In the genomic region with DNA sequence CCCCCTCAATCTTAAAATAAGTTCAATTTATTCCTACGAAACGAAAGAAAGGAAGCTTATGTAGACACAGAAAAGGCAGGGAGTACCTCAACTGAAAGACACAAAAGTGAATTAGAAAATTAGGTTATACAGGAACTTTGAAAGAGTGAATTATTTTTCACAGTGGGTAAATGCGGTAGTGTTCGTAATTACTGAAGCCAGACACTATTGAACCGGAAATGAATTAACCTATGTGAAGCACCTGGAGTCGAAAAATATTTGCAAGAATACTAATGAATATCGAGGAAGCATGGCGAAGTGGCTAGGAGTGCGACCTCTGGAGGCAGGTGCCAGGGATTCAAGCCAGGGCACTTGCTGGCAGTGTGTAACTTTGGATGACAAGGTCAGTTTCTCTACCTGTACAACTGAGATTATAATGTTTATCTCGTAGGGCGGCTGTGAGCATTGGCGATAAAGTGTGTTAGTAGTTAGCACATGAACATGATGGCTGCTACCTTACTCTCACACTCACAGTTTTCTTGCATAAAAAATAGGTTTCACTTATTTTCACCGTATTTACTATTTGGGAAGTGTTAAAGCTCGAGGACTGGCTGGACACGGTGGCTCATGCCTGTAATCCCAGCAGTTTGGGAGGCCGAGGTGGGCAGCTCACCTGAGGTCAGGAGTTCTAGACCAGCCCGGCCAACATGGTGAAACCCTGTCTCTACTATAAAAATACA, we compare ENCODE assay signal across 8 cellular contexts. TPM values are rescaled to one million over a fixed set of nuclear protein-coding genes. Genes with fewer than 3 reads are reported as not detected.
A peak's percentile ranks its signal among the peaks of the same experiment; 100 is the strongest.
DNase-seq lines count a peak whose midpoint lies in the region; ATAC-seq and TF ChIP-seq lines count a peak whose summit lies in the region.

No MANE protein-coding gene starts in this region.

- 18 to 21% (median 19%) methylated on average over 17 of the region's 17 CpGs for WGBS in heart left ventricle, 4 donors

- peaks cover 15% of the 10 kb centered on the region; the same call in 2 of the 3 replicates for H3K36me3 Mint-ChIP-seq in GM23338 (ENCODE audit: low read depth)
- peaks cover 4% of the 10 kb centered on the region for H3K36me3 Mint-ChIP-seq in activated naive CD8-positive, alpha-beta T cell treated with anti-CD3 and anti-CD28 coated beads, Interleukin-2, amount 10 ng/mL, durations not matched to agents 7 days and 5 days

- peak overlapping the region; percentile 80 for H3K4me2 ChIP-seq in GM23338
- no peak overlapping the region for H3K4me2 ChIP-seq in Karpas-422 (ENCODE audit: low read depth, low read length, poor library complexity, severe bottlenecking)
- peak overlapping the region; percentile 95 for H3K4me2 ChIP-seq in parathyroid adenoma (ENCODE audit: low read length)

- H3K4me3 Mint-ChIP-seq in GM23338, result peak overlapping the region; percentile 86
- H3K4me3 Mint-ChIP-seq in activated naive CD8-positive, alpha-beta T cell treated with anti-CD3 and anti-CD28 coated beads, Interleukin-2, amount 10 ng/mL, durations not matched to agents 7 days and 5 days, result no peak overlapping the region

- H3K4me3 ChIP-seq in GM23338, result peak overlapping the region; percentile 62
- H3K4me3 ChIP-seq in Karpas-422 (ENCODE audit: low read length), result no peak overlapping the region; the same call in 1 of the 2 replicates
- H3K4me3 ChIP-seq in SK-N-MC, result peak overlapping the region; percentile 96
- H3K4me3 ChIP-seq in heart left ventricle, result peak overlapping the region in 11 of 12 donors; percentile 36 to 92 (median 72)
- H3K4me3 ChIP-seq in parathyroid adenoma (ENCODE audit: low read depth, low read length), result no peak overlapping the region

- DNase-seq in GM03348 (ENCODE audit: low spot score) (peak; percentile 68), GM23338 (ENCODE audit: low spot score) (peak; percentile 84), Karpas-422 (peak; percentile 89), SK-N-MC (ENCODE audit: low read depth, low spot score) (no peak), heart left ventricle (peak; percentile 64 to 77 (median 73)), NK-92 (lab: John Stamatoyannopoulos, UW; ENCODE audit: unreplicated experiment) (no peak)
- peak; percentile 65 for DNase-seq in activated naive CD8-positive, alpha-beta T cell treated with anti-CD3 and anti-CD28 coated beads, Interleukin-2, amount 10 ng/mL, durations not matched to agents 7 days and 5 days

- H3K27ac ChIP-seq in GM23338 (ENCODE audit: low read depth), result no peak overlapping the region; the same call in 1 of the 2 replicates
- no peak overlapping the region for H3K27ac ChIP-seq in Karpas-422 (ENCODE audit: low read length)
- no peak overlapping the region for H3K27ac ChIP-seq in SK-N-MC
- peak overlapping the region in 8 of 12 donors; percentile 47 to 87 (median 72) for H3K27ac ChIP-seq in heart left ventricle
- H3K27ac ChIP-seq in parathyroid adenoma, result no peak overlapping the region

- H4K20me1 ChIP-seq in GM23338 (replicated peaks; ENCODE audit: insufficient read depth), result no peaks in the 10 kb centered on the region
- H4K20me1 ChIP-seq in Karpas-422 (ENCODE audit: insufficient read depth, low read depth, low read length), result no peaks in the 10 kb centered on the region

- TF ChIP-seq CTCF in GM23338 (conservative IDR thresholded peaks at IDR 0.05; ENCODE audit: low read depth in 2 of 2) (peak; percentile 84 to 91), heart left ventricle (IDR thresholded peaks at IDR 0.05) (peak; percentile 50 to 86 (median 73)), parathyroid adenoma (IDR thresholded peaks at IDR 0.05) (peak; percentile 84)

- no peaks in the 10 kb centered on the region for H3K9me3 Mint-ChIP-seq in GM23338
- peaks cover 2% of the 10 kb centered on the region for H3K9me3 Mint-ChIP-seq in activated naive CD8-positive, alpha-beta T cell treated with anti-CD3 and anti-CD28 coated beads, Interleukin-2, amount 10 ng/mL, durations not matched to agents 7 days and 5 days

- H3K79me2 ChIP-seq in GM23338 (replicated peaks; ENCODE audit: insufficient read depth) (peaks cover 13% of the 10 kb centered on the region; the same call in 1 of the 2 replicates), Karpas-422 (ENCODE audit: low read length) (no peaks in the 10 kb centered on the region), parathyroid adenoma (no peaks in the 10 kb centered on the region)

- 0 out of 2 replicates have a peak, but pooled peaks cover 9% of the 10 kb centered on the region for H3K36me3 ChIP-seq in GM23338 (ENCODE audit: insufficient read depth)
- no peaks in the 10 kb centered on the region for H3K36me3 ChIP-seq in Karpas-422 (ENCODE audit: insufficient read depth, low read length)
- no peaks in the 10 kb centered on the region for H3K36me3 ChIP-seq in SK-N-MC (ENCODE audit: insufficient read depth, low read length)
- H3K36me3 ChIP-seq in heart left ventricle, result peaks cover 0 to 7% (median 0%) of the 10 kb centered on the region in 9 donors
- no peaks in the 10 kb centered on the region for H3K36me3 ChIP-seq in parathyroid adenoma (ENCODE audit: control insufficient read depth, insufficient read depth, low read length)

- H2AFZ ChIP-seq in GM23338 (peak overlapping the region; percentile 34; the same call in 1 of the 2 replicates), Karpas-422 (ENCODE audit: low read length) (peak overlapping the region; percentile 91), parathyroid adenoma (no peak overlapping the region)

- H3K9me2 ChIP-seq in GM23338 (ENCODE audit: insufficient read depth) (no peaks in the 10 kb centered on the region), Karpas-422 (replicated peaks; ENCODE audit: insufficient read depth, low read length) (no peaks in the 10 kb centered on the region)

- no peak overlapping the region for H3K27ac Mint-ChIP-seq in GM23338
- no peak overlapping the region for H3K27ac Mint-ChIP-seq in activated naive CD8-positive, alpha-beta T cell treated with anti-CD3 and anti-CD28 coated beads, Interleukin-2, amount 10 ng/mL, durations not matched to agents 7 days and 5 days

- H3K4me1 ChIP-seq in GM23338 (ENCODE audit: insufficient read depth), result peaks cover 5% of the 10 kb centered on the region; the same call in 1 of the 2 replicates
- H3K4me1 ChIP-seq in Karpas-422 (ENCODE audit: low read length), result peaks cover 5% of the 10 kb centered on the region
- peaks cover 0 to 9% (median 1%) of the 10 kb centered on the region in 12 donors for H3K4me1 ChIP-seq in heart left ventricle
- no peaks in the 10 kb centered on the region for H3K4me1 ChIP-seq in parathyroid adenoma

- POLR2A ChIA-PET in activated naive CD8-positive, alpha-beta T cell treated with anti-CD3 and anti-CD28 coated beads, Interleukin-2, amount 10 ng/mL, durations not matched to agents 7 days and 5 days (lab: Charles Lee), result interaction anchor here (0.6 to 5.8 kb wide), 8 partner anchors 9 to 1375 kb away, joined by 3 to 112 read pairs (median 4); a partner anchor contains a TSS

- no peaks in the 10 kb centered on the region for H3F3A ChIP-seq in GM23338 (replicated peaks; ENCODE audit: low read depth)

- H3K27me3 ChIP-seq in GM23338 (ENCODE audit: insufficient read depth) (no peaks in the 10 kb centered on the region), Karpas-422 (ENCODE audit: low read length) (0 out of 2 replicates have a peak, but pooled peaks cover 2% of the 10 kb centered on the region), heart left ventricle (no peaks in the 10 kb centered on the region), parathyroid adenoma (ENCODE audit: control insufficient read depth, insufficient read depth, low read length) (no peaks in the 10 kb centered on the region)

- H3K27me3 Mint-ChIP-seq in GM23338 (ENCODE audit: insufficient read depth, low read depth, poor library complexity), result peaks cover 3% of the 10 kb centered on the region
- H3K27me3 Mint-ChIP-seq in activated naive CD8-positive, alpha-beta T cell treated with anti-CD3 and anti-CD28 coated beads, Interleukin-2, amount 10 ng/mL, durations not matched to agents 7 days and 5 days, result no peaks in the 10 kb centered on the region

- peaks cover 2% of the 10 kb centered on the region; the same call in 2 of the 3 replicates for H3K4me1 Mint-ChIP-seq in GM23338
- peaks cover 7% of the 10 kb centered on the region for H3K4me1 Mint-ChIP-seq in activated naive CD8-positive, alpha-beta T cell treated with anti-CD3 and anti-CD28 coated beads, Interleukin-2, amount 10 ng/mL, durations not matched to agents 7 days and 5 days

- H3K9ac ChIP-seq in Karpas-422 (ENCODE audit: low read length) (peak overlapping the region; percentile 66), SK-N-MC (ENCODE audit: insufficient read length) (peak overlapping the region; percentile 82), parathyroid adenoma (no peak overlapping the region)

- TF ChIP-seq POLR2A in heart left ventricle (IDR thresholded peaks at IDR 0.05), result no peak

- ATAC-seq in GM23338 (peak; percentile 93), heart left ventricle (peak; percentile 79 to 94 (median 88))
- ATAC-seq in activated naive CD8-positive, alpha-beta T cell treated with anti-CD3 and anti-CD28 coated beads, Interleukin-2, amount 10 ng/mL, durations not matched to agents 7 days and 5 days (ENCODE audit: low read depth), result peak; percentile 82

- intact Hi-C loops in heart left ventricle (cut with DNase I), result loop anchor here in 7 of 10 donors (1.0 to 10.0 kb wide), 4 partner anchors 124 to 264 kb away; a partner anchor contains a TSS

- H3K9me3 ChIP-seq in Karpas-422 (ENCODE audit: low read length) (no peaks in the 10 kb centered on the region), SK-N-MC (ENCODE audit: low read depth, low read length) (no peaks in the 10 kb centered on the region), heart left ventricle (peaks cover 0 to 13% (median 0%) of the 10 kb centered on the region in 12 donors), parathyroid adenoma (ENCODE audit: control insufficient read depth, low read length) (no peaks in the 10 kb centered on the region)

RNA-seq across cellular contexts. Expression of a gene that starts 0.5 kb away (rescaled TPM):
- total RNA-seq in GM23338 (2014; rRNA removed; shearing (Covaris generic)), result 37.4 and 38.8 TPM in 2 replicates
- polyA plus RNA-seq in GM23338 (2016; fragmentation: Nextera tagmentation; extraction: Ambion mirVana), result 22.0 and 26.4 TPM in 2 replicates
- 0.60 and 0.72 TPM in 2 replicates for total RNA-seq in Karpas-422 (2014; rRNA removed; shearing (Covaris generic); ENCODE audit: low replicate concordance)
- 1 to 10 TPM; 8.3 to 8.8 TPM for total RNA-seq in activated naive CD8-positive, alpha-beta T cell treated with anti-CD3 and anti-CD28 coated beads, Interleukin-2, amount 10 ng/mL, durations not matched to agents 7 days and 5 days
- total RNA-seq in heart left ventricle, result 1 to 10 TPM; 1.1 to 7.4 (median 2.8) TPM
- polyA plus RNA-seq in heart left ventricle, result 1 to 10 TPM; 2.5 to 3.1 TPM

RNA-seq across cellular contexts. Expression of a gene that starts 15.4 kb away (rescaled TPM):
- 1,103 and 1,363 TPM in 2 replicates for total RNA-seq in GM23338 (2014; rRNA removed; shearing (Covaris generic))
- 1,209 and 1,220 TPM in 2 replicates for polyA plus RNA-seq in GM23338 (2016; fragmentation: Nextera tagmentation; extraction: Ambion mirVana)
- 1,944 and 3,479 TPM in 2 replicates for total RNA-seq in Karpas-422 (2014; rRNA removed; shearing (Covaris generic); ENCODE audit: low replicate concordance)
- total RNA-seq in activated naive CD8-positive, alpha-beta T cell treated with anti-CD3 and anti-CD28 coated beads, Interleukin-2, amount 10 ng/mL, durations not matched to agents 7 days and 5 days, result 1,000 to 10,000 TPM; 1,453 to 1,569 TPM
- total RNA-seq in heart left ventricle, result 100 to 1,000 TPM; 336 to 694 (median 475) TPM
- polyA plus RNA-seq in heart left ventricle, result 1,000 to 10,000 TPM in 1 of 2 donors, 100 to 1,000 TPM in 1; 421 to 2,078 TPM

RNA-seq across cellular contexts. Expression of a gene that starts 41.3 kb away (rescaled TPM):
- not detected in 2 replicates for total RNA-seq in GM23338 (2014; rRNA removed; shearing (Covaris generic))
- not detected in 2 replicates for polyA plus RNA-seq in GM23338 (2016; fragmentation: Nextera tagmentation; extraction: Ambion mirVana)
- 43.4 and 48.9 TPM in 2 replicates for total RNA-seq in Karpas-422 (2014; rRNA removed; shearing (Covaris generic); ENCODE audit: low replicate concordance)
- 10 to 100 TPM; 30.4 to 31.5 TPM for total RNA-seq in activated naive CD8-positive, alpha-beta T cell treated with anti-CD3 and anti-CD28 coated beads, Interleukin-2, amount 10 ng/mL, durations not matched to agents 7 days and 5 days
- total RNA-seq in heart left ventricle, result 1 to 10 TPM; 1.1 to 6.9 (median 2.5) TPM
- under 1 TPM; 0.30 to 0.39 TPM for polyA plus RNA-seq in heart left ventricle

Comparison
In these comparisons a context has a peak if more than half of its experiments do, and no peak if none do; other contexts are left out.
1. DNase-seq: peak in GM03348 (single experiment), GM23338 (single experiment), Karpas-422 (single experiment), activated naive CD8-positive, alpha-beta T cell treated with anti-CD3 and anti-CD28 coated beads, Interleukin-2, amount 10 ng/mL, durations not matched to agents 7 days and 5 days (single experiment) and heart left ventricle (5 of 5); none in SK-N-MC (single experiment) and NK-92 (single experiment).
2. H3K27ac ChIP-seq: peak in heart left ventricle (8 of 12); none in GM23338 (single experiment), Karpas-422 (single experiment), SK-N-MC (single experiment) and parathyroid adenoma (single experiment).
3. H3K4me3 ChIP-seq: peak in GM23338 (single experiment), SK-N-MC (single experiment) and heart left ventricle (11 of 12); none in Karpas-422 (single experiment) and parathyroid adenoma (single experiment).
4. Peak in every context shown above with its lines, with median percentiles within 50 percentile points of each other: ATAC-seq and CTCF ChIP-seq.